2 cellular contexts compared by ENCODE assay signal in the genomic region with DNA sequence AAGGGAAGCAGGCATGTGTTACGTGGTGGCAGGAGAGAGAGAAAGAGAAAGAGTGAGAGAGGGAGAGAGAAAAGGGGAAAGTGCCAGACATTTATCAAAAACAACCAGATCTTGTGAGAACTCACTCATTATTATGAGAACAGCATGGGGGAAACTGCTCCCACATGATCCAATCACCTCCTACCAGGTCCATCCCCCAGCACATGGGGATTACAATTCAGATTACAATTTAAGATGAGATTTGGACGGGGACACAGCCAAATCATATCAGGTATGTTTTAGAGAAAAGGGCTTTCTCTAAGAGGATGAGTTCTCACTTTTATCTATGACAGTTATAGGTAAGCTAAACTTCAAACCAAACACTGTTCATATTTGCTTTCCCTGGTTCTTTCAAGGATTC.
TF ChIP-seq lines count a peak whose summit lies in the region.

No MANE protein-coding gene starts in this region.

TF ChIP-seq in K562, 482 proteins besides CTCF, POLR2A, EP300 and RAD21:
- no peak for TF ChIP-seq HEY1 (CRISPR knock-in tag; IDR thresholded peaks at IDR 0.05; ENCODE audit: borderline replicate concordance)
- TF ChIP-seq SRSF3 (IDR thresholded peaks at IDR 0.05; ENCODE audit: insufficient read depth, low read length), result no peak
- TF ChIP-seq BRF1 (IDR thresholded peaks at IDR 0.05; ENCODE audit: borderline replicate concordance, extremely low read depth, insufficient read length), result no peak
- TF ChIP-seq, protein P1, sequence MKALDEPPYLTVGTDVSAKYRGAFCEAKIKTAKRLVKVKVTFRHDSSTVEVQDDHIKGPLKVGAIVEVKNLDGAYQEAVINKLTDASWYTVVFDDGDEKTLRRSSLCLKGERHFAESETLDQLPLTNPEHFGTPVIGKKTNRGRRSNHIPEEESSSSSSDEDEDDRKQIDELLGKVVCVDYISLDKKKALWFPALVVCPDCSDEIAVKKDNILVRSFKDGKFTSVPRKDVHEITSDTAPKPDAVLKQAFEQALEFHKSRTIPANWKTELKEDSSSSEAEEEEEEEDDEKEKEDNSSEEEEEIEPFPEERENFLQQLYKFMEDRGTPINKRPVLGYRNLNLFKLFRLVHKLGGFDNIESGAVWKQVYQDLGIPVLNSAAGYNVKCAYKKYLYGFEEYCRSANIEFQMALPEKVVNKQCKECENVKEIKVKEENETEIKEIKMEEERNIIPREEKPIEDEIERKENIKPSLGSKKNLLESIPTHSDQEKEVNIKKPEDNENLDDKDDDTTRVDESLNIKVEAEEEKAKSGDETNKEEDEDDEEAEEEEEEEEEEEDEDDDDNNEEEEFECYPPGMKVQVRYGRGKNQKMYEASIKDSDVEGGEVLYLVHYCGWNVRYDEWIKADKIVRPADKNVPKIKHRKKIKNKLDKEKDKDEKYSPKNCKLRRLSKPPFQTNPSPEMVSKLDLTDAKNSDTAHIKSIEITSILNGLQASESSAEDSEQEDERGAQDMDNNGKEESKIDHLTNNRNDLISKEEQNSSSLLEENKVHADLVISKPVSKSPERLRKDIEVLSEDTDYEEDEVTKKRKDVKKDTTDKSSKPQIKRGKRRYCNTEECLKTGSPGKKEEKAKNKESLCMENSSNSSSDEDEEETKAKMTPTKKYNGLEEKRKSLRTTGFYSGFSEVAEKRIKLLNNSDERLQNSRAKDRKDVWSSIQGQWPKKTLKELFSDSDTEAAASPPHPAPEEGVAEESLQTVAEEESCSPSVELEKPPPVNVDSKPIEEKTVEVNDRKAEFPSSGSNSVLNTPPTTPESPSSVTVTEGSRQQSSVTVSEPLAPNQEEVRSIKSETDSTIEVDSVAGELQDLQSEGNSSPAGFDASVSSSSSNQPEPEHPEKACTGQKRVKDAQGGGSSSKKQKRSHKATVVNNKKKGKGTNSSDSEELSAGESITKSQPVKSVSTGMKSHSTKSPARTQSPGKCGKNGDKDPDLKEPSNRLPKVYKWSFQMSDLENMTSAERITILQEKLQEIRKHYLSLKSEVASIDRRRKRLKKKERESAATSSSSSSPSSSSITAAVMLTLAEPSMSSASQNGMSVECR (CRISPR knock-in tag; IDR thresholded peaks at IDR 0.05), result no peak
- TF ChIP-seq TEAD1 (CRISPR knock-in tag; IDR thresholded peaks at IDR 0.05), result no peak
- no peak for TF ChIP-seq CCNT2 (IDR thresholded peaks at IDR 0.05; ENCODE audit: borderline replicate concordance, extremely low read depth, insufficient read length, low read depth, low read length)
- peak; percentile 76; the same call in 1 of the 2 replicates for TF ChIP-seq ZNF274 (IDR thresholded peaks at IDR 0.05; ENCODE audit: borderline replicate concordance, low read depth, low read length)

TF ChIP-seq in H1, 55 proteins besides CTCF, POLR2A, EP300 and RAD21 (continued from another document):
- TF ChIP-seq HDAC6 (IDR thresholded peaks at IDR 0.05; ENCODE audit: low read depth, low read length), result no peak
